16 cellular contexts compared by ENCODE assay signal in the genomic region with DNA sequence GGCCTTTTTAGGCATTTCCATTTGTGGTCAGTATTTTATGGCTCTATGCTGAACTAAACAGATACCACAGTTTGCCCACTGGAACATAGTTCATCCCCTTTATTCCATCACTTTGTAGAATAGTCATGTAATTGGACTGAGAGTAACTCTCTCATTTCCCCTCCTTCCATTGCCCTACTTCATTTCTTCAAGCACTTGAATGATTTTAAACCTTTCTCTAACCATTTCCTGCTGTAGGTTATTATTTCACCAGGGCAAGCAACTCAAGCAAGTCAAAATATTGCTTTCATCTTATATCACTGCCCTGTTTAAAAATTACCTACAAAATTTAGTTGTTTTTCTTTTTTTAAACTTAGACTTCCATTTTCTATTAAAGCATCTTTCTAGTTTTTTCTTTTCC.
"Had no signal": no experiment of that assay in that cellular context is flagged by ENCODE, and none has a peak within 500 bp of the region (broad histone marks: within the 10 kb centered on the region; RNA-seq: fewer than 3 reads in every experiment).

No MANE protein-coding gene starts in this region.

- H3K4me3 Mint-ChIP-seq: activated naive CD4-positive, alpha-beta T cell treated with anti-CD3 and anti-CD28 coated beads for 36 hours; activated T-helper 17 cell treated with anti-CD3 and anti-CD28 coated beads, Interleukin-2, amount 50 U/mL, for 72 hours; T-cell had no signal

- H3K27me3 Mint-ChIP-seq: activated T-helper 17 cell treated with anti-CD3 and anti-CD28 coated beads, Interleukin-2, amount 50 U/mL, for 72 hours; T-cell had no signal

- H3K4me3 ChIP-seq: coronary artery, esophagus squamous epithelium, ovary, SK-N-MC, skin epidermis, transverse colon had no signal

- H3K27ac ChIP-seq: coronary artery, esophagus squamous epithelium, ovary, SK-N-MC, transverse colon had no signal

- H3K27ac Mint-ChIP-seq: activated naive CD4-positive, alpha-beta T cell treated with anti-CD3 and anti-CD28 coated beads for 36 hours; activated T-helper 17 cell treated with anti-CD3 and anti-CD28 coated beads, Interleukin-2, amount 50 U/mL, for 72 hours; T-cell had no signal

- DNase-seq: activated naive CD4-positive, alpha-beta T cell treated with anti-CD3 and anti-CD28 coated beads for 36 hours; caudate nucleus; effector CD4-positive, alpha-beta T cell; esophagus squamous epithelium; head of caudate nucleus; ovary; stimulated activated CD4-positive, alpha-beta T cell treated with anti-CD3 and anti-CD28 coated beads, Interleukin-4, amount 100 ng/mL, for 24 hours; stimulated activated naive CD4-positive, alpha-beta T cell; T-cell; T1000; transverse colon had no signal

- H3K4me1 ChIP-seq: transverse colon had no signal

- H3K27me3 ChIP-seq: esophagus squamous epithelium, ovary, transverse colon had no signal

- H3K9me3 ChIP-seq: esophagus squamous epithelium, ovary, transverse colon had no signal

- ATAC-seq: activated CD4-positive, CD25-positive, alpha-beta regulatory T cell treated with anti-CD3 and anti-CD28 coated beads, Interleukin-2, amount 50 U/mL, for 24 hours; T-cell had no signal

- H3K36me3 Mint-ChIP-seq: T-cell had no signal

- H3K4me1 Mint-ChIP-seq: T-cell had no signal

- H3K36me3 ChIP-seq: esophagus squamous epithelium, ovary, transverse colon had no signal
